ENCODE assay signal across 8 cellular contexts in genomic region chr4:98510757-98511517, GRCh38.
DNase-seq lines count a peak whose midpoint lies in the region; TF ChIP-seq lines count a peak whose summit lies in the region.
"Had no signal": no experiment of that assay in that cellular context is flagged by ENCODE, and none has a peak within 500 bp of the region (broad histone marks: within the 10 kb centered on the region; RNA-seq: fewer than 3 reads in every experiment).

No MANE protein-coding gene starts in this region.

- no peaks in the 10 kb centered on the region for H4K20me1 ChIP-seq in neural progenitor cell (ENCODE audit: low read depth)

- H3K36me3 Mint-ChIP-seq in nephron progenitor cell (ENCODE audit: low read depth) (peaks cover 2% of the 10 kb centered on the region), neural progenitor cell (peaks cover 7% of the 10 kb centered on the region)

- H3K4me1 ChIP-seq in neural progenitor cell = peaks cover 28% of the 10 kb centered on the region

- H3K4me2 ChIP-seq in neural progenitor cell = no peak overlapping the region

- H3K36me3 ChIP-seq in neural progenitor cell = no peaks in the 10 kb centered on the region

- no peak overlapping the region for H2AFZ ChIP-seq in neural progenitor cell (replicated peaks)

- H3K4me3 ChIP-seq in NB4 (ENCODE audit: low read depth, low read length) (no peak overlapping the region), astrocyte of the spinal cord (ENCODE audit: low read depth, low read length) (no peak overlapping the region), neural progenitor cell (no peak overlapping the region)

- H3K4me3 Mint-ChIP-seq in nephron progenitor cell (no peak overlapping the region), neural progenitor cell (no peak overlapping the region)

- H3K9me3 ChIP-seq in neural progenitor cell (ENCODE audit: low read depth) = no peaks in the 10 kb centered on the region

- H3K9me3 Mint-ChIP-seq in nephron progenitor cell (no peaks in the 10 kb centered on the region), neural progenitor cell (peaks cover 1% of the 10 kb centered on the region)

- no peaks in the 10 kb centered on the region for H3K27me3 ChIP-seq in neural progenitor cell

- H3K27ac Mint-ChIP-seq in nephron progenitor cell (peak overlapping the region; percentile 29), neural progenitor cell (no peak overlapping the region)

- DNase-seq in GM04503 (ENCODE audit: low read depth) = peak; percentile 93
- peak; percentile 64 for DNase-seq in NB4 (ENCODE audit: low read depth)
- DNase-seq in astrocyte of the spinal cord (ENCODE audit: low read depth, low spot score) = peak; percentile 93
- no peak for DNase-seq in nephron progenitor cell
- no peak for DNase-seq in DMS53 treated with DMSO at 0.1 percent for 48 hours (lab: John Stamatoyannopoulos, UW; ENCODE audit: unreplicated experiment)
- no peak for DNase-seq in neural progenitor cell (ENCODE audit: low spot score)
- DNase-seq in H4 (ENCODE audit: low spot score) = no peak
- DNase-seq: NK-92 treated with Interleukin-12 subunit alpha and Interleukin-12 subunit beta, amount 100 ng/mL, for 24 hours had no signal

- H3K79me2 ChIP-seq in neural progenitor cell (ENCODE audit: low read depth) = peaks cover 6% of the 10 kb centered on the region

- peaks cover 84% of the 10 kb centered on the region for H3K4me1 Mint-ChIP-seq in nephron progenitor cell
- H3K4me1 Mint-ChIP-seq in neural progenitor cell = peaks cover 54% of the 10 kb centered on the region

- in situ Hi-C loops in astrocyte of the spinal cord (cut with HindIII; ENCODE audit: low sequenced_read_pairs) = no loop called here

- H3F3A ChIP-seq in neural progenitor cell (ENCODE audit: low read depth) = no peaks in the 10 kb centered on the region

- no peak overlapping the region for H3K9ac ChIP-seq in neural progenitor cell

- no peak for TF ChIP-seq POLR2A in NB4 (IDR thresholded peaks at IDR 0.05; ENCODE audit: extremely low read depth, insufficient read length)

- TF ChIP-seq CTCF in NB4 (IDR thresholded peaks at IDR 0.05; ENCODE audit: low read depth, low read length) (no peak), astrocyte of the spinal cord (IDR thresholded peaks at IDR 0.05; ENCODE audit: low read depth, low read length) (no peak), nephron progenitor cell (IDR thresholded peaks at IDR 0.05) (no peak), neural progenitor cell (IDR thresholded peaks at IDR 0.05) (no peak)

- H3K27me3 Mint-ChIP-seq in nephron progenitor cell (ENCODE audit: low read depth, poor library complexity) (no peaks in the 10 kb centered on the region), neural progenitor cell (ENCODE audit: insufficient read depth, low read depth) (no peaks in the 10 kb centered on the region)

- H3K27ac ChIP-seq in neural progenitor cell = no peak overlapping the region

Comparison
In these comparisons a context has a peak if more than half of its experiments do, and no peak if none do; other contexts are left out.
1. DNase-seq: peak in GM04503 (single experiment), NB4 (single experiment) and astrocyte of the spinal cord (single experiment); none in nephron progenitor cell (single experiment), DMS53 treated with DMSO at 0.1 percent for 48 hours (single experiment), neural progenitor cell (single experiment) and H4 (single experiment).